20 cellular contexts compared by ENCODE assay signal in genomic region chr18:35637226-35637625, GRCh38.
"Had no signal": no experiment of that assay in that cellular context is flagged by ENCODE, and none has a peak within 500 bp of the region (broad histone marks: within the 10 kb centered on the region; RNA-seq: fewer than 3 reads in every experiment).

No MANE protein-coding gene starts in this region.

- H3K9ac ChIP-seq: SK-N-SH had no signal

- H3K9me3 ChIP-seq: SK-N-SH had no signal

- FAIRE-seq: RCC 7860 had no signal

- H3K4me3 Mint-ChIP-seq: IgD-negative memory B cell had no signal

- H3K27me3 Mint-ChIP-seq: IgD-negative memory B cell had no signal

- H3K4me2 ChIP-seq: SK-N-SH had no signal

- DNase-seq: KBM-7, NCI-H1092 treated with DMSO at 0.1 percent for 48 hours, NCI-H1436, NCI-H187, NCI-H2029, NCI-H2081 treated with DMSO at 0.1 percent for 48 hours, NCI-H2171, NCI-H226, NCI-H446, NCI-H510A, NCI-H524 treated with DMSO at 0.1 percent for 48 hours, NCI-H69, NCI-H774, Right ventricle myocardium superior, RPMI8226, SIG-M5, SK-N-SH, SW 1271 had no signal
